ENCODE assay signal across 16 cellular contexts in the genomic region with DNA sequence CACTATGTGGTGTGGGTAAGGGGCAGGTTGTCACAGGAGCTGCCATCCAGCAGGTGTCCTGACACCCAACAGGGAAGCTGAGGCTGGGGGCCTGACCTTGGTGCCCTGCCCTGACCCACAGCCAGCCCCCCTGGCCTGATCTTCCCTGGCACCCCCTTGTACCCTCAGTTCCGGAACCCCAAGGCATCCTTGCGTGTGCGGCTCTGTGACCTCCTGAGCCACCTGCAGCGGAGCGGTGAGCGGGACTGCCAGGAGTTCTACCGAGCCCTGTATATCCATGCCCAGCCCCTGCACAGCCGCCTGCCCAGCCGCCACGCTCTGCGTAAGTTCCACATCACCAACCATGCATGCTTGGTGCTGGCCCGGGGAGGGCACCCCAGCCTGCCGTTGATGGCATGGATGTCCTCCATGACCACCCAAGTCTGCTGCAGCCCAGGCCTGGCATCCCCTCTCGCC. TPM values are rescaled to one million over a fixed set of nuclear protein-coding genes. Genes with fewer than 3 reads are reported as not detected.
A peak's percentile ranks its signal among the peaks of the same experiment; 100 is the strongest.
DNase-seq lines count a peak whose midpoint lies in the region; ATAC-seq and TF ChIP-seq lines count a peak whose summit lies in the region.
"Had no signal": no experiment of that assay in that cellular context is flagged by ENCODE, and none has a peak within 500 bp of the region (broad histone marks: within the 10 kb centered on the region; RNA-seq: fewer than 3 reads in every experiment).

No MANE protein-coding gene starts in this region.

- H3K4me1 Mint-ChIP-seq in natural killer cell treated with Interleukin-12 subunit alpha and Interleukin-12 subunit beta and Interleukin-15 and Interleukin-18, amount 100 ng/mL, for 72 hours (ENCODE audit: low read depth in 2 of 2) = peaks cover 20 to 32% of the 10 kb centered on the region in 2 donors

- intact Hi-C loops in Right ventricle myocardium inferior (cut with DNase I) (loop anchor here (2.0 kb wide), 1 partner anchor 22 kb away; no protein-coding TSS in a partner anchor), left ventricle myocardium inferior (cut with micrococcal nuclease) (no loop called here), aorta (cut with DNase I) (no loop called here), esophagus muscularis mucosa (cut with DNase I) (no loop called here)

- no peak for TF ChIP-seq EP300 in esophagus muscularis mucosa (IDR thresholded peaks at IDR 0.05)

- no peaks in the 10 kb centered on the region for H3K27me3 Mint-ChIP-seq in natural killer cell treated with Interleukin-12 subunit alpha and Interleukin-12 subunit beta and Interleukin-15 and Interleukin-18, amount 100 ng/mL, for 72 hours
- H3K27me3 Mint-ChIP-seq: activated CD4-positive, alpha-beta memory T cell treated with anti-CD3 and anti-CD28 coated beads for 36 hours had no signal

- DNase-seq in Right ventricle myocardium inferior (ENCODE audit: missing footprints) (peak; percentile 50), left ventricle myocardium inferior (no peak), coronary artery (ENCODE audit: low spot score) (peak; percentile 70), aorta (peak; percentile 45 to 64), esophagus muscularis mucosa (ENCODE audit: extremely low spot score) (no peak), NCI-H1105 (lab: John Stamatoyannopoulos, UW) (no peak), DMS153 treated with DMSO at 0.1 percent for 48 hours (lab: John Stamatoyannopoulos, UW; ENCODE audit: unreplicated experiment) (no peak)
- peak; percentile 60 for DNase-seq in natural killer cell treated with Interleukin-12 subunit alpha and Interleukin-12 subunit beta and Interleukin-15 and Interleukin-18, amount 100 ng/mL, for 72 hours (ENCODE audit: low spot score)
- DNase-seq: activated CD4-positive, alpha-beta memory T cell treated with anti-CD3 and anti-CD28 coated beads for 36 hours; cortex of kidney; GM23248; NCI-H774 had no signal

- H3K27me3 ChIP-seq in left ventricle myocardium inferior (ENCODE audit: low read depth) (no peaks in the 10 kb centered on the region), aorta (ENCODE audit: control insufficient read depth in 1 of 2, insufficient read depth in 2 of 2, low read length in 1 of 2) (no peaks in the 10 kb centered on the region), esophagus muscularis mucosa (no peaks in the 10 kb centered on the region)

- no peak for TF ChIP-seq POLR2A in esophagus muscularis mucosa (IDR thresholded peaks at IDR 0.05; ENCODE audit: low read depth)

- 94 to 96% methylated on average over 14 of the region's 14 CpGs for WGBS in aorta, 2 donors
- 88% methylated on average over 3 of the region's 14 CpGs for WGBS in esophagus muscularis mucosa

- H3K9me3 Mint-ChIP-seq in natural killer cell treated with Interleukin-12 subunit alpha and Interleukin-12 subunit beta and Interleukin-15 and Interleukin-18, amount 100 ng/mL, for 72 hours = no peaks in the 10 kb centered on the region
- H3K9me3 Mint-ChIP-seq: activated CD4-positive, alpha-beta memory T cell treated with anti-CD3 and anti-CD28 coated beads for 36 hours; stimulated activated effector memory CD8-positive, alpha-beta T cell treated with anti-CD3 and anti-CD28 coated beads, Interleukin-12 subunit alpha, Interleukin-12 subunit beta, amount 100 ng/mL, for 72 hours had no signal

- no peak overlapping the region for H3K4me3 Mint-ChIP-seq in natural killer cell treated with Interleukin-12 subunit alpha and Interleukin-12 subunit beta and Interleukin-15 and Interleukin-18, amount 100 ng/mL, for 72 hours
- H3K4me3 Mint-ChIP-seq: activated CD4-positive, alpha-beta memory T cell treated with anti-CD3 and anti-CD28 coated beads for 36 hours; stimulated activated effector memory CD8-positive, alpha-beta T cell treated with anti-CD3 and anti-CD28 coated beads, Interleukin-12 subunit alpha, Interleukin-12 subunit beta, amount 100 ng/mL, for 72 hours had no signal

- TF ChIP-seq CTCF in left ventricle myocardium inferior (IDR thresholded peaks at IDR 0.05; ENCODE audit: borderline replicate concordance) (no peak), coronary artery (IDR thresholded peaks at IDR 0.05) (no peak), esophagus muscularis mucosa (IDR thresholded peaks at IDR 0.05) (no peak)

- H3K4me3 ChIP-seq in left ventricle myocardium inferior (no peak overlapping the region), coronary artery (no peak overlapping the region), aorta (ENCODE audit: low read length in 2 of 2) (no peak overlapping the region), esophagus muscularis mucosa (no peak overlapping the region)
- H3K4me3 ChIP-seq: GM23248 had no signal

- no peaks in the 10 kb centered on the region for H3K9me3 ChIP-seq in left ventricle myocardium inferior (replicated peaks)
- H3K9me3 ChIP-seq in aorta (ENCODE audit: control insufficient read depth, low read length) = no peaks in the 10 kb centered on the region
- no peaks in the 10 kb centered on the region for H3K9me3 ChIP-seq in esophagus muscularis mucosa

- H3K4me1 ChIP-seq in left ventricle myocardium inferior = peaks cover 12% of the 10 kb centered on the region
- H3K4me1 ChIP-seq in aorta (ENCODE audit: control insufficient read depth in 1 of 2, insufficient read depth in 2 of 2, low read length in 2 of 2) = no peaks in the 10 kb centered on the region
- H3K4me1 ChIP-seq in esophagus muscularis mucosa = peaks cover 7 to 29% (median 18%) of the 10 kb centered on the region in 4 donors

- no peak overlapping the region for H3K27ac Mint-ChIP-seq in natural killer cell treated with Interleukin-12 subunit alpha and Interleukin-12 subunit beta and Interleukin-15 and Interleukin-18, amount 100 ng/mL, for 72 hours
- H3K27ac Mint-ChIP-seq: activated CD4-positive, alpha-beta memory T cell treated with anti-CD3 and anti-CD28 coated beads for 36 hours had no signal

- peaks cover 4% of the 10 kb centered on the region for H3K36me3 Mint-ChIP-seq in natural killer cell treated with Interleukin-12 subunit alpha and Interleukin-12 subunit beta and Interleukin-15 and Interleukin-18, amount 100 ng/mL, for 72 hours

- H3K36me3 ChIP-seq in left ventricle myocardium inferior (peaks cover 48% of the 10 kb centered on the region), aorta (ENCODE audit: control insufficient read depth in 1 of 2, insufficient read depth in 2 of 2, low read length in 1 of 2) (peaks cover 0 to 8% of the 10 kb centered on the region in 2 donors), esophagus muscularis mucosa (peaks cover 20 to 71% (median 59%) of the 10 kb centered on the region in 4 donors)

- no peak for ATAC-seq in Right ventricle myocardium inferior
- no peak for ATAC-seq in natural killer cell treated with Interleukin-12 subunit alpha and Interleukin-12 subunit beta and Interleukin-15 and Interleukin-18, amount 100 ng/mL, for 72 hours
- no peak for ATAC-seq in aorta (ENCODE audit: low FRiP score)
- ATAC-seq: stimulated activated effector memory CD8-positive, alpha-beta T cell treated with anti-CD3 and anti-CD28 coated beads, Interleukin-12 subunit alpha, Interleukin-12 subunit beta, amount 100 ng/mL, for 72 hours had no signal

- H3K27ac ChIP-seq in left ventricle myocardium inferior (replicated peaks) (no peak overlapping the region), coronary artery (peak overlapping the region in 1 of 2 donors; percentile 9), aorta (ENCODE audit: low read depth in 1 of 2, low read length in 2 of 2) (no peak overlapping the region), esophagus muscularis mucosa (replicated peaks in 1 of 4) (no peak overlapping the region)
- H3K27ac ChIP-seq: GM23248, parathyroid adenoma had no signal

RNA-seq across cellular contexts. Expression of gene CARD19, which starts 14.4 kb away (rescaled TPM):
- total RNA-seq in Right ventricle myocardium inferior = 27.1 TPM
- total RNA-seq in left ventricle myocardium inferior = 35.8 TPM
- total RNA-seq in natural killer cell treated with Interleukin-12 subunit alpha and Interleukin-12 subunit beta and Interleukin-15 and Interleukin-18, amount 100 ng/mL, for 72 hours = 10 to 100 TPM; 21.7 to 23.4 TPM
- total RNA-seq in aorta = 10 to 100 TPM; 47.7 to 50.5 TPM
- polyA plus RNA-seq in aorta = 10 to 100 TPM; 80.1 to 92.3 TPM
- total RNA-seq in esophagus muscularis mucosa = 10 to 100 TPM; 54.0 to 83.6 (median 78.1) TPM

RNA-seq across cellular contexts. Expression of gene NINJ1, which starts 23.6 kb away (rescaled TPM):
- total RNA-seq in Right ventricle myocardium inferior = 55.5 TPM
- total RNA-seq in left ventricle myocardium inferior = 53.7 TPM
- 10 to 100 TPM; 20.1 to 21.9 TPM for total RNA-seq in natural killer cell treated with Interleukin-12 subunit alpha and Interleukin-12 subunit beta and Interleukin-15 and Interleukin-18, amount 100 ng/mL, for 72 hours
- total RNA-seq in aorta = 10 to 100 TPM; 66.8 to 80.3 TPM
- 100 to 1,000 TPM in 1 of 2 donors, 10 to 100 TPM in 1; 46.7 to 113 TPM for polyA plus RNA-seq in aorta
- total RNA-seq in esophagus muscularis mucosa = 10 to 100 TPM; 69.3 to 90.6 (median 72.7) TPM

RNA-seq across cellular contexts. Expression of gene SUSD3, which starts 51.9 kb away (rescaled TPM):
- 1.7 TPM for total RNA-seq in Right ventricle myocardium inferior
- 0.60 TPM for total RNA-seq in left ventricle myocardium inferior
- total RNA-seq in natural killer cell treated with Interleukin-12 subunit alpha and Interleukin-12 subunit beta and Interleukin-15 and Interleukin-18, amount 100 ng/mL, for 72 hours = 1 to 10 TPM in 1 of 2 donors, under 1 TPM in 1; 0.67 to 3.3 TPM
- total RNA-seq in aorta = 10 to 100 TPM in 1 of 2 donors, 1 to 10 TPM in 1; 3.8 to 10.3 TPM
- polyA plus RNA-seq in aorta = 1 to 10 TPM; 2.6 to 5.0 TPM
- 1 to 10 TPM in 3 of 4 donors, under 1 TPM in 1; 0.83 to 3.3 (median 1.4) TPM for total RNA-seq in esophagus muscularis mucosa
- total RNA-seq: astrocyte, glomerular endothelial cell had no signal
- polyA plus RNA-seq: GM23248 had no signal

Comparison
In these comparisons a context has a peak if more than half of its experiments do, and no peak if none do; other contexts are left out.
1. DNase-seq: peak in Right ventricle myocardium inferior (single experiment), coronary artery (single experiment), natural killer cell treated with Interleukin-12 subunit alpha and Interleukin-12 subunit beta and Interleukin-15 and Interleukin-18, amount 100 ng/mL, for 72 hours (single experiment) and aorta (2 of 2); none in left ventricle myocardium inferior (single experiment), esophagus muscularis mucosa (single experiment), NCI-H1105 (single experiment) and DMS153 treated with DMSO at 0.1 percent for 48 hours (single experiment).